18 cellular contexts compared by ENCODE assay signal in the genomic region with DNA sequence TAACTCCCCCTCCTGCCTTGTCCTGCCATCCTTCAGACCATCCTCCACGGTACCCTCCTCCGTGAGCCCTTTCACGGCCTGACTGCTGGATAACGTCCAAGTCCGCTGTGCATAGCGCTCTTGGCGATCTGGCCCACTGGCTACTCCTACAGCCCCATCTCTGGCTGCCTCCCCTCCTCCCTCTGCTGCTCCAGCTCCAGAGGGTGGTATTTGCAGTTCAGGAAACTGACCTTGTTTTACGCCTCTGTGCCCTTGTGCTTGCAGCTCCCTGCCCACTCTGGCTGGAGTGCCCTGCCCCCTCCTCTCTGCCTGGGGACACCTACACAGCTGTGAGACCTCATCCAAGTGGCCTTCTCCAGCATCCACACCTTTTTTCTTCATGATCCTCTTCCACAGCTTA. TPM values are rescaled to one million over a fixed set of nuclear protein-coding genes. Genes with fewer than 3 reads are reported as not detected.
A peak's percentile ranks its signal among the peaks of the same experiment; 100 is the strongest.
DNase-seq lines count a peak whose midpoint lies in the region; ATAC-seq, FAIRE-seq and TF ChIP-seq lines count a peak whose summit lies in the region.
"Had no signal": no experiment of that assay in that cellular context is flagged by ENCODE, and none has a peak within 500 bp of the region (broad histone marks: within the 10 kb centered on the region; RNA-seq: fewer than 3 reads in every experiment).

No MANE protein-coding gene starts in this region.

- no peaks in the 10 kb centered on the region for H3K79me2 ChIP-seq in HepG2 (ENCODE audit: insufficient read depth, low read length)

- under 1% methylated on average over 8 of the region's 8 CpGs for WGBS in HepG2 (ENCODE audit: low lambda C conversion rate)
- WGBS in right lobe of liver (ENCODE audit: insufficient coverage, low coverage, low lambda C conversion rate, missing lambda C conversion rate) = 74% methylated on average over 6 of the region's 8 CpGs

- TF ChIP-seq POLR2A in HepG2 (IDR thresholded peaks at IDR 0.05; ENCODE audit: insufficient read depth in 1 of 2, low read depth in 2 of 2, low read length in 2 of 2) = no peak
- no peak for TF ChIP-seq POLR2A in right lobe of liver (IDR thresholded peaks at IDR 0.05)

- FAIRE-seq in HepG2 (lab: Jason Lieb, UNC) = peak; percentile 89
- FAIRE-seq: A549, GM12892 had no signal

- ATAC-seq in HepG2 (peak; percentile 93), right lobe of liver (no peak), left ventricle myocardium superior (peak; percentile 77), omental fat pad (ENCODE audit: low FRiP score) (peak; percentile 77)
- ATAC-seq in stimulated activated naive CD8-positive, alpha-beta T cell treated with anti-CD3 and anti-CD28 coated beads, Interleukin-15, amount 100 ng/mL, for 72 hours = no peak
- no peak for ATAC-seq in naive thymus-derived CD8-positive, alpha-beta T cell
- ATAC-seq: A549 had no signal

- CTCF ChIA-PET in HepG2 (lab: Yijun Ruan, JAX; ENCODE audit: low intra/inter-chr PET ratio, low total read pairs) = no interaction called here

- no peak overlapping the region for H3K27ac Mint-ChIP-seq in stimulated activated naive CD8-positive, alpha-beta T cell treated with anti-CD3 and anti-CD28 coated beads, Interleukin-15, amount 100 ng/mL, for 72 hours
- H3K27ac Mint-ChIP-seq in naive thymus-derived CD8-positive, alpha-beta T cell = peak overlapping the region in 1 of 10 donors; percentile 39
- H3K27ac Mint-ChIP-seq: CD4-positive, CD25-positive, alpha-beta regulatory T cell had no signal

- POLR2A ChIA-PET in HepG2 (lab: Yijun Ruan, JAX) = no interaction called here
- POLR2A ChIA-PET in naive thymus-derived CD8-positive, alpha-beta T cell (lab: Charles Lee) = interaction anchor here (1.1 kb wide), 1 partner anchor 49 kb away, joined by 3 read pairs; no protein-coding TSS in a partner anchor

- H3K27me3 ChIP-seq in HepG2 (ENCODE audit: control insufficient read depth in 1 of 2, insufficient read depth in 2 of 2, low read length in 2 of 2) (peaks cover 6 to 22% of the 10 kb centered on the region in 2 experiments), right lobe of liver (no peaks in the 10 kb centered on the region)

- H3K9me3 Mint-ChIP-seq in stimulated activated naive CD8-positive, alpha-beta T cell treated with anti-CD3 and anti-CD28 coated beads, Interleukin-15, amount 100 ng/mL, for 72 hours = no peaks in the 10 kb centered on the region
- H3K9me3 Mint-ChIP-seq in naive thymus-derived CD8-positive, alpha-beta T cell = no peaks in the 10 kb centered on the region
- H3K9me3 Mint-ChIP-seq: CD4-positive, CD25-positive, alpha-beta regulatory T cell had no signal

- intact Hi-C loops in HepG2 (cut with micrococcal nuclease; ENCODE audit: unreplicated experiment) (loop anchor here (10.0 kb wide), 1 partner anchor 376 kb away; no protein-coding TSS in a partner anchor), right lobe of liver (cut with DNase I) (no loop called here), left ventricle myocardium superior (cut with micrococcal nuclease) (no loop called here)

- no peaks in the 10 kb centered on the region for H3K9me3 ChIP-seq in HepG2 (ENCODE audit: low read length)
- H3K9me3 ChIP-seq in right lobe of liver = no peaks in the 10 kb centered on the region
- H3K9me3 ChIP-seq: A549 had no signal

- no peak overlapping the region for H3K4me3 Mint-ChIP-seq in stimulated activated naive CD8-positive, alpha-beta T cell treated with anti-CD3 and anti-CD28 coated beads, Interleukin-15, amount 100 ng/mL, for 72 hours
- no peak overlapping the region for H3K4me3 Mint-ChIP-seq in naive thymus-derived CD8-positive, alpha-beta T cell

- peaks cover 15% of the 10 kb centered on the region for H3K4me1 Mint-ChIP-seq in stimulated activated naive CD8-positive, alpha-beta T cell treated with anti-CD3 and anti-CD28 coated beads, Interleukin-15, amount 100 ng/mL, for 72 hours
- H3K4me1 Mint-ChIP-seq in naive thymus-derived CD8-positive, alpha-beta T cell = peaks cover 6 to 14% (median 11%) of the 10 kb centered on the region in 4 donors

- H3K36me3 ChIP-seq in HepG2 (replicated peaks in 1 of 2; ENCODE audit: control insufficient read depth in 1 of 2, insufficient read depth in 2 of 2, low read length in 2 of 2) (no peaks in the 10 kb centered on the region), right lobe of liver (no peaks in the 10 kb centered on the region)

- DNase-seq in HepG2 (ENCODE audit: low spot score) = peak; percentile 67
- no peak for DNase-seq in right lobe of liver
- peak; percentile 32 for DNase-seq in left ventricle myocardium superior
- DNase-seq in omental fat pad (ENCODE audit: low spot score) = no peak
- no peak for DNase-seq in stimulated activated naive CD8-positive, alpha-beta T cell treated with anti-CD3 and anti-CD28 coated beads, Interleukin-15, amount 100 ng/mL, for 72 hours
- no peak for DNase-seq in activated naive CD4-positive, alpha-beta T cell treated with Interleukin-2 at 50 U/mL for 16 hours
- no peak for DNase-seq in naive thymus-derived CD8-positive, alpha-beta T cell
- no peak for DNase-seq in AG08395 (ENCODE audit: low spot score)
- DNase-seq: CD4-positive, CD25-positive, alpha-beta regulatory T cell; DMS79 treated with DMSO at 0.1 percent for 48 hours; GDM1; GOT3; NCI-H1092; NCI-H226; NCI-H526 treated with DMSO at 0.1 percent for 48 hours had no signal

- H3K4me1 ChIP-seq in HepG2 (ENCODE audit: insufficient read depth, low read length) (peaks cover 45% of the 10 kb centered on the region), right lobe of liver (no peaks in the 10 kb centered on the region)

- no peak overlapping the region for H3K9ac ChIP-seq in HepG2 (ENCODE audit: insufficient read depth, low read depth, low read length)
- H3K9ac ChIP-seq: KMS-11 had no signal

- in situ Hi-C loops in HepG2 (cut with HindIII; ENCODE audit: extremely low pct_ligation_motif_present, low pct_unique_long_range_greater_than_20kb) = no loop called here

- BruUV-seq in HepG2 (replicated peaks; lab: Mats Ljungman, UMichigan) = no TSS peak

- peak; percentile 44 for TF ChIP-seq CTCF in HepG2 (CRISPR knock-in tag; IDR thresholded peaks at IDR 0.05)
- no peak for TF ChIP-seq CTCF in right lobe of liver (IDR thresholded peaks at IDR 0.05)
- TF ChIP-seq CTCF in omental fat pad (IDR thresholded peaks at IDR 0.05) = no peak

- peak overlapping the region in 1 of 3 experiments; percentile 36; a peak in 3 of 6 replicates for H3K4me3 ChIP-seq in HepG2 (replicated peaks in 1 of 3; ENCODE audit: insufficient read depth in 1 of 3, low read depth in 2 of 3, low read length in 3 of 3)
- H3K4me3 ChIP-seq in right lobe of liver = no peak overlapping the region
- H3K4me3 ChIP-seq: A549 had no signal

- H3K27ac ChIP-seq in HepG2 (ENCODE audit: extremely low read length, insufficient read depth, low read length) (no peak overlapping the region), right lobe of liver (no peak overlapping the region)
- H3K27ac ChIP-seq: A549, KMS-11 had no signal

- H2AFZ ChIP-seq in HepG2 (ENCODE audit: low read length) = no peak overlapping the region

- TF ChIP-seq EP300 in HepG2 (IDR thresholded peaks at IDR 0.05; ENCODE audit: low read depth in 2 of 2, low read length in 2 of 2) = peak in 1 of 2 experiments; percentile 19; a peak in 1 of 4 replicates
- TF ChIP-seq EP300 in HepG2 (CRISPR knock-in tag; IDR thresholded peaks at IDR 0.05; ENCODE audit: borderline replicate concordance) = no peak

- peak overlapping the region; percentile 63 for H3K4me2 ChIP-seq in HepG2 (ENCODE audit: low read depth, low read length)
- H3K4me2 ChIP-seq: A549, KMS-11 had no signal

- no peaks in the 10 kb centered on the region for H4K20me1 ChIP-seq in HepG2 (ENCODE audit: insufficient read depth, low read length)

- no peaks in the 10 kb centered on the region for H3K36me3 Mint-ChIP-seq in naive thymus-derived CD8-positive, alpha-beta T cell
- H3K36me3 Mint-ChIP-seq: CD4-positive, CD25-positive, alpha-beta regulatory T cell had no signal

- no peaks in the 10 kb centered on the region for H3K27me3 Mint-ChIP-seq in stimulated activated naive CD8-positive, alpha-beta T cell treated with anti-CD3 and anti-CD28 coated beads, Interleukin-15, amount 100 ng/mL, for 72 hours
- no peaks in the 10 kb centered on the region for H3K27me3 Mint-ChIP-seq in naive thymus-derived CD8-positive, alpha-beta T cell

- 0 out of 2 replicates have a peak, but pooled peaks have one; percentile 2 for TF ChIP-seq RAD21 in HepG2 (CRISPR knock-in tag; IDR thresholded peaks at IDR 0.05)

TF ChIP-seq in HepG2, 621 proteins besides CTCF, POLR2A, EP300 and RAD21 (continues in another document):
- TF ChIP-seq ZNF530 (CRISPR knock-in tag; IDR thresholded peaks at IDR 0.05; ENCODE audit: low read depth) (no peak), MIXL1 (CRISPR knock-in tag; IDR thresholded peaks at IDR 0.05) (no peak), ZNF263 (CRISPR knock-in tag; IDR thresholded peaks at IDR 0.05) (peak; percentile 83), CC2D1A (CRISPR knock-in tag; IDR thresholded peaks at IDR 0.05) (no peak)

RNA-seq across cellular contexts. Expression of a gene that starts 6.5 kb away (rescaled TPM):
- total RNA-seq in HepG2 (2016; rRNA removed; fragmentation: Illumina TruSeq; extraction: Trizol) (23.2 and 23.4 TPM in 2 replicates), right lobe of liver (10 to 100 TPM; 28.7 to 46.3 (median 39.6) TPM), left ventricle myocardium superior (36.2 TPM), omental fat pad (10 to 100 TPM; 24.9 to 48.1 (median 40.6) TPM)
- total RNA-seq in HepG2 (2016; cell fraction: cytosol; rRNA removed; fragmentation: Illumina TruSeq; extraction: Trizol; ENCODE audit: low read depth) = 62.4 and 75.9 TPM in 2 replicates
- total RNA-seq in HepG2 (2016; cell fraction: insoluble cytoplasmic fraction; rRNA removed; fragmentation: Illumina TruSeq; extraction: Trizol) = 21.2 and 23.3 TPM in 2 replicates
- 33.9 and 40.6 TPM in 2 replicates for total RNA-seq in HepG2 (2016; cell fraction: membrane; rRNA removed; fragmentation: Illumina TruSeq; extraction: Trizol)
- total RNA-seq in HepG2 (2016; cell fraction: nucleus; rRNA removed; fragmentation: Illumina TruSeq; extraction: Trizol) = 50.2 and 60.1 TPM in 2 replicates
- 6.1 and 6.2 TPM in 2 replicates for polyA plus RNA-seq in HepG2 (2011; rRNA removed)
- 3.7 and 4.4 TPM in 2 replicates for polyA plus RNA-seq in HepG2 (2011; cell fraction: cytosol; rRNA removed)
- polyA plus RNA-seq in HepG2 (2011; cell fraction: nucleus; rRNA removed) = 24.2 and 27.1 TPM in 2 replicates
- polyA plus RNA-seq in HepG2 (2012) = 19.5 and 19.9 TPM in 2 replicates
- polyA plus RNA-seq in HepG2 (2016; cell fraction: cytosol; fragmentation: Illumina TruSeq; extraction: Trizol; ENCODE audit: low read depth) = 0.71 and 1.1 TPM in 2 replicates
- polyA plus RNA-seq in HepG2 (2016; cell fraction: insoluble cytoplasmic fraction; fragmentation: Illumina TruSeq; extraction: Trizol; ENCODE audit: low read depth) = 12.3 and 15.5 TPM in 2 replicates
- 1.6 and 2.2 TPM in 2 replicates for polyA plus RNA-seq in HepG2 (2016; cell fraction: membrane; fragmentation: Illumina TruSeq; extraction: Trizol; ENCODE audit: low read depth)
- polyA plus RNA-seq in HepG2 (2016; cell fraction: nucleus; fragmentation: Illumina TruSeq; extraction: Trizol; ENCODE audit: insufficient read depth, low read depth) = 45.7 and 47.4 TPM in 2 replicates
- 33.6 and 65.0 TPM in 2 replicates for polyA minus RNA-seq in HepG2 (2011; rRNA and poly(A)+ RNA removed; ENCODE audit: low replicate concordance)
- polyA minus RNA-seq in HepG2 (2011; cell fraction: cytosol; rRNA and poly(A)+ RNA removed) = 27.1 and 37.4 TPM in 2 replicates
- polyA minus RNA-seq in HepG2 (2011; cell fraction: nucleus; rRNA and poly(A)+ RNA removed) = 65.6 and 67.6 TPM in 2 replicates
- 10 to 100 TPM; 47.1 to 53.0 TPM for total RNA-seq in naive thymus-derived CD8-positive, alpha-beta T cell
- 1 to 10 TPM; 2.5 to 5.8 (median 5.0) TPM for polyA plus RNA-seq in naive thymus-derived CD8-positive, alpha-beta T cell

Comparison
In these comparisons a context has a peak if more than half of its experiments do, and no peak if none do; other contexts are left out.
1. ATAC-seq: peak in HepG2 (single experiment), left ventricle myocardium superior (single experiment) and omental fat pad (single experiment); none in right lobe of liver (0 of 4), stimulated activated naive CD8-positive, alpha-beta T cell treated with anti-CD3 and anti-CD28 coated beads, Interleukin-15, amount 100 ng/mL, for 72 hours (single experiment) and naive thymus-derived CD8-positive, alpha-beta T cell (0 of 2).
2. DNase-seq: peak in HepG2 (single experiment) and left ventricle myocardium superior (single experiment); none in right lobe of liver (0 of 3), omental fat pad (single experiment), stimulated activated naive CD8-positive, alpha-beta T cell treated with anti-CD3 and anti-CD28 coated beads, Interleukin-15, amount 100 ng/mL, for 72 hours (0 of 2), activated naive CD4-positive, alpha-beta T cell treated with Interleukin-2 at 50 U/mL for 16 hours (single experiment), naive thymus-derived CD8-positive, alpha-beta T cell (0 of 10) and AG08395 (single experiment).